In genomic region chr7:137987968-137988367, GRCh38 we compare ENCODE assay signal across 8 cellular contexts. TPM values are rescaled to one million over a fixed set of nuclear protein-coding genes. Genes with fewer than 3 reads are reported as not detected.
A peak's percentile ranks its signal among the peaks of the same experiment; 100 is the strongest.
DNase-seq lines count a peak whose midpoint lies in the region; ATAC-seq and TF ChIP-seq lines count a peak whose summit lies in the region.

No MANE protein-coding gene starts in this region.

- DNase-seq in DND-41 (no peak), left kidney (ENCODE audit: low read depth, low spot score) (peak; percentile 35), AG20443 (ENCODE audit: low spot score) (no peak), erythroblast (lab: John Stamatoyannopoulos, UW) (no peak), COLO668 (lab: John Stamatoyannopoulos, UW; ENCODE audit: unreplicated experiment) (no peak), Karpas-422 (no peak)

- peaks cover under 1% of the 10 kb centered on the region for H3K9me3 ChIP-seq in DND-41 (ENCODE audit: insufficient read depth, low read length, severe bottlenecking)
- no peaks in the 10 kb centered on the region for H3K9me3 ChIP-seq in Karpas-422 (ENCODE audit: low read length)

- H2AFZ ChIP-seq in DND-41 (ENCODE audit: low read depth, low read length): no peak overlapping the region
- no peak overlapping the region for H2AFZ ChIP-seq in Karpas-422 (ENCODE audit: low read length)

- H3K79me2 ChIP-seq in DND-41 (ENCODE audit: insufficient read depth, low read length) (no peaks in the 10 kb centered on the region), Karpas-422 (ENCODE audit: low read length) (no peaks in the 10 kb centered on the region)

- H3K9ac ChIP-seq in DND-41 (ENCODE audit: low read depth, low read length): no peak overlapping the region
- no peak overlapping the region for H3K9ac ChIP-seq in Karpas-422 (ENCODE audit: low read length)

- H3K4me1 ChIP-seq in DND-41 (ENCODE audit: insufficient read depth, low read length): no peaks in the 10 kb centered on the region
- no peaks in the 10 kb centered on the region for H3K4me1 ChIP-seq in Karpas-422 (ENCODE audit: low read length)

- no peaks in the 10 kb centered on the region for H3K36me3 ChIP-seq in DND-41 (ENCODE audit: insufficient read depth, low read length)
- H3K36me3 ChIP-seq in Karpas-422 (ENCODE audit: insufficient read depth, low read length): no peaks in the 10 kb centered on the region

- ATAC-seq in DND-41 (ENCODE audit: insufficient read depth, low read depth) (peak; percentile 54; the same call in 2 of the 3 replicates), GM21360 (IDR thresholded peaks at IDR 0.05; ENCODE audit: unreplicated experiment) (peak; percentile 56), HG03342 (IDR thresholded peaks at IDR 0.05; ENCODE audit: unreplicated experiment) (peak; percentile 36)

- TF ChIP-seq CTCF in DND-41 (IDR thresholded peaks at IDR 0.05; ENCODE audit: borderline replicate concordance, extremely low read depth, low read length, poor library complexity, severe bottlenecking): no peak

- no peak overlapping the region for H3K4me2 ChIP-seq in DND-41 (ENCODE audit: insufficient read depth, low read length)
- no peak overlapping the region for H3K4me2 ChIP-seq in Karpas-422 (ENCODE audit: low read depth, low read length, poor library complexity, severe bottlenecking)

- H3K27me3 ChIP-seq in DND-41 (ENCODE audit: insufficient read depth, low read length, poor library complexity) (no peaks in the 10 kb centered on the region), Karpas-422 (ENCODE audit: low read length) (no peaks in the 10 kb centered on the region)

- no peak for TF ChIP-seq POLR2A in erythroblast (IDR thresholded peaks at IDR 0.05; ENCODE audit: low read length)

- no peaks in the 10 kb centered on the region for H3K9me2 ChIP-seq in Karpas-422 (replicated peaks; ENCODE audit: insufficient read depth, low read length)

- no peak overlapping the region for H3K4me3 ChIP-seq in DND-41 (ENCODE audit: low read depth in 1 of 2, low read length in 2 of 2)
- no peak overlapping the region for H3K4me3 ChIP-seq in Karpas-422 (ENCODE audit: low read length)

- H3K27ac ChIP-seq in DND-41 (ENCODE audit: low read length) (no peak overlapping the region), Karpas-422 (ENCODE audit: low read length) (no peak overlapping the region)

- H4K20me1 ChIP-seq in DND-41 (ENCODE audit: insufficient read depth, low read length): no peaks in the 10 kb centered on the region
- H4K20me1 ChIP-seq in Karpas-422 (ENCODE audit: insufficient read depth, low read depth, low read length): no peaks in the 10 kb centered on the region

RNA-seq across cellular contexts. Expression of gene CREB3L2, which starts 13.9 kb away (rescaled TPM):
- not detected in 2 replicates for total RNA-seq in Karpas-422 (2014; rRNA removed; shearing (Covaris generic); ENCODE audit: low replicate concordance)
